In the genomic region with DNA sequence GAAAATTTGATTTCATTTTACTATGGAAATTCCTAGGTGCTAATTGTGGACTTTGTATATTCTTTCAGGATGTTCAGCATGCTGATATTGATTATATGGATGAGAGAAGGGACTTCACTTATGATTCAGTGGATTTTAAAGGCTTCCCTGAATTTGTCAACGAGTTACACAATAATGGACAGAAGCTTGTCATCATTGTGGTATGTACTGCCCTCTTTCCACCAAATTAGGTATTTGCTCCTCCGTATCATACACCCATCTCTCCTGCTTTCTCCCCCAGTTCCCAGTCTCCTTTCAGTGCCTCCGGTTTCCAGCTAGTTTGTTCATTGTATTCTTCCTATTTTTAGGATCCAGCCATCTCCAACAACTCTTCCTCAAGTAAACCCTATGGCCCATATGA, we compare ENCODE assay signal across 9 cellular contexts. TPM values are rescaled to one million over a fixed set of nuclear protein-coding genes. Genes with fewer than 3 reads are reported as not detected.
DNase-seq lines count a peak whose midpoint lies in the region; ATAC-seq and TF ChIP-seq lines count a peak whose summit lies in the region.
"Had no signal": no experiment of that assay in that cellular context is flagged by ENCODE, and none has a peak within 500 bp of the region (broad histone marks: within the 10 kb centered on the region; RNA-seq: fewer than 3 reads in every experiment).

No MANE protein-coding gene starts in this region.

- peak; percentile 15 for DNase-seq in HT-29 (ENCODE audit: low spot score)
- DNase-seq in RKO (ENCODE audit: low spot score) = peak; percentile 40
- DNase-seq in fibroblast of mammary gland (ENCODE audit: low read depth) = peak; percentile 48
- peak; percentile 23 for DNase-seq in skeletal muscle cell (ENCODE audit: low read depth)
- no peak for DNase-seq in heart right ventricle
- no peak for DNase-seq in stimulated activated naive CD4-positive, alpha-beta T cell (lab: John Stamatoyannopoulos, UW)
- no peak for DNase-seq in central memory CD4-positive, alpha-beta T cell

- H3K4me1 ChIP-seq in heart right ventricle = no peaks in the 10 kb centered on the region

- no peak for ATAC-seq in heart right ventricle

- H3K4me3 ChIP-seq in fibroblast of mammary gland (ENCODE audit: control insufficient read depth, low read depth, low read length) (no peak overlapping the region), skeletal muscle cell (ENCODE audit: low read depth, low read length) (no peak overlapping the region), heart right ventricle (no peak overlapping the region)
- H3K4me3 ChIP-seq: ascending aorta had no signal

- peaks cover 0 to 4% (median 0%) of the 10 kb centered on the region in 7 donors for H3K27me3 ChIP-seq in heart right ventricle
- H3K27me3 ChIP-seq: ascending aorta had no signal

- H3K36me3 ChIP-seq in heart right ventricle = no peaks in the 10 kb centered on the region
- H3K36me3 ChIP-seq: ascending aorta had no signal

- peak; percentile 3 for TF ChIP-seq CTCF in fibroblast of mammary gland (conservative IDR thresholded peaks at IDR 0.05; ENCODE audit: control insufficient read depth, insufficient read depth, low read depth, low read length)
- no peak for TF ChIP-seq CTCF in heart right ventricle (IDR thresholded peaks at IDR 0.05)

- intact Hi-C loops in heart right ventricle (cut with DNase I) = no loop called here

- 53 to 56% methylated on average over 3 of the region's 3 CpGs for WGBS in heart right ventricle, 2 donors

- H3K27ac ChIP-seq in heart right ventricle = no peak overlapping the region
- H3K27ac ChIP-seq: ascending aorta had no signal

- H3K9me3 ChIP-seq in heart right ventricle = no peaks in the 10 kb centered on the region
- H3K9me3 ChIP-seq: ascending aorta had no signal

RNA-seq across cellular contexts. Expression of gene MGAM, which starts 34.6 kb away (rescaled TPM):
- under 0.01 and 0.05 TPM in 2 replicates for total RNA-seq in HT-29 (2014; rRNA removed; shearing (Covaris generic))
- 1 to 10 TPM in 4 of 10 donors, under 1 TPM in 6; 0.21 to 3.1 (median 0.83) TPM for total RNA-seq in heart right ventricle
- under 1 TPM in 1 of 2 donors, not detected in 1; 0.07 TPM for polyA plus RNA-seq in heart right ventricle
- total RNA-seq: ascending aorta had no signal

RNA-seq across cellular contexts. Expression of gene TAS2R38, which starts 56.7 kb away (rescaled TPM):
- 0.08 and 0.36 TPM in 2 replicates for total RNA-seq in HT-29 (2014; rRNA removed; shearing (Covaris generic))
- total RNA-seq in heart right ventricle = not detected
- polyA plus RNA-seq in heart right ventricle = not detected
- total RNA-seq: ascending aorta; natural killer cell treated with Interleukin-12 subunit alpha and Interleukin-12 subunit beta and Interleukin-15 and Interleukin-18, amount 100 ng/mL, for 72 hours had no signal

Comparison
In these comparisons a context has a peak if more than half of its experiments do, and no peak if none do; other contexts are left out.
1. DNase-seq: peak in HT-29 (single experiment), RKO (single experiment), fibroblast of mammary gland (single experiment) and skeletal muscle cell (single experiment); none in heart right ventricle (0 of 2), stimulated activated naive CD4-positive, alpha-beta T cell (0 of 6) and central memory CD4-positive, alpha-beta T cell (single experiment).